In the genomic region with DNA sequence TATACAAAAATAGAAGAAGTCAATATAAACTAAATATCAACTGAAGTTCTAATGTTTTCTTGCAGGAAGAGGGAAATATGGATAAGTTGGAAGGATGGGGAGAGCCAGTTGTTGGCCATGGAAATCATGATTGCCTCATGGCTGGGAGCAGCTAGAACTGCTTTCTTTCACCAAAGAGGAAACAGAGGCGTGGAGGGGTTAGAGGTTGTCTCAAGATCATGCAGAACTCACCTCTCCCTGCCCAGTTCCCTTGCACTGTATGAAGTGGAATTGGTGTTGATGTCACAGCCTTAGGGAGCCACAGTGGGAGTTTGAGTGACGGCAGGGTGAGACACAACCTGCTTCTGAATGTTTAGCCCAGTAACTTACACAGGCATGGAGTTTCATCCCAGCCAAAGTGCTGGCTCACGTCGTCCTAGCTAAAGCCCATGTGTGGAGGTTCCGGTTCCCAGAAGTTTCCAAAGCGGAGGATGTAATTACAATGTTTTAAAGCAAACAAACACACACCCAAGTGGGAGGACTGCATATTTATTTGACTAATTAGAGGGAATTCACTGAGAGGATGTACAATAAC, we compare ENCODE assay signal across 15 cellular contexts.
A peak's percentile ranks its signal among the peaks of the same experiment; 100 is the strongest.
DNase-seq lines count a peak whose midpoint lies in the region; FAIRE-seq and TF ChIP-seq lines count a peak whose summit lies in the region.
"Had no signal": no experiment of that assay in that cellular context is flagged by ENCODE, and none has a peak within 500 bp of the region (broad histone marks: within the 10 kb centered on the region; RNA-seq: fewer than 3 reads in every experiment).

No MANE protein-coding gene starts in this region.

- H3K14ac ChIP-seq in H1 (ENCODE audit: insufficient read length) = no peak overlapping the region

- H3K27ac ChIP-seq in H1 (ENCODE audit: low read depth, low read length) = no peak overlapping the region
- H3K27ac ChIP-seq in suprapubic skin = peak overlapping the region; percentile 76
- H3K27ac ChIP-seq: foreskin keratinocyte, neutrophil had no signal

- H2AK5ac ChIP-seq in H1 (ENCODE audit: low read depth, low read length) = no peak overlapping the region

- H3K36me3 ChIP-seq in H1 (ENCODE audit: control insufficient read depth in 2 of 4, insufficient read depth in 4 of 4, low read length in 3 of 4) = no peaks in the 10 kb centered on the region
- H3K36me3 ChIP-seq in suprapubic skin = no peaks in the 10 kb centered on the region
- H3K36me3 ChIP-seq: neutrophil had no signal

- no peak overlapping the region for H3K56ac ChIP-seq in H1 (replicated peaks; ENCODE audit: insufficient read length, low read depth, low read length)

- no peak for TF ChIP-seq POLR2A in H1 (IDR thresholded peaks at IDR 0.05; ENCODE audit: control extremely low read depth in 1 of 2, low read depth in 2 of 2, low read length in 2 of 2)
- no peak for TF ChIP-seq POLR2A in lower leg skin (IDR thresholded peaks at IDR 0.05)
- TF ChIP-seq POLR2A in suprapubic skin (IDR thresholded peaks at IDR 0.05) = no peak

- no peak for TF ChIP-seq EP300 in H1 (IDR thresholded peaks at IDR 0.05; ENCODE audit: borderline replicate concordance in 1 of 2, low read depth in 2 of 2, low read length in 2 of 2)
- no peak for TF ChIP-seq EP300 in suprapubic skin (IDR thresholded peaks at IDR 0.05)

- H4K91ac ChIP-seq in H1 (replicated peaks; ENCODE audit: insufficient read length, low read length) = no peak overlapping the region

- DNase-seq in M059J (ENCODE audit: low read depth) (peak; percentile 23), H1 (ENCODE audit: low read depth in 1 of 2, low spot score in 2 of 2) (no peak), lower leg skin (ENCODE audit: low spot score in 2 of 2) (peak; percentile 59 to 91), suprapubic skin (ENCODE audit: low spot score in 2 of 2) (peak in 1 of 2 donors; percentile 78), NCI-H1092 treated with DMSO at 0.1 percent for 48 hours (lab: John Stamatoyannopoulos, UW) (no peak), SK-N-DZ (ENCODE audit: low spot score) (no peak), OCI-M2 (lab: John Stamatoyannopoulos, UW; ENCODE audit: unreplicated experiment) (no peak), mesenteric fat pad (ENCODE audit: low spot score) (no peak)
- DNase-seq: CD4-positive, alpha-beta memory T cell; foreskin keratinocyte; NCI-H1417 treated with DMSO at 0.1 percent for 48 hours; stimulated activated CD4-positive, alpha-beta T cell treated with anti-CD3 and anti-CD28 coated beads, Interleukin-2, amount 100 ng/mL, for 24 hours; stimulated activated naive CD4-positive, alpha-beta T cell treated with Interleukin-2 at 50 U/mL for 16 hours; SW 1271 had no signal

- H2AFZ ChIP-seq in H1 (ENCODE audit: low read length) = peak overlapping the region; percentile 79; the same call in 1 of the 2 replicates

- H3K18ac ChIP-seq in H1 (ENCODE audit: extremely low read depth, low read length) = no peak overlapping the region

- TF ChIP-seq CTCF in H1 (IDR thresholded peaks at IDR 0.05; ENCODE audit: control extremely low read depth in 1 of 3, insufficient read depth in 1 of 3, low read depth in 1 of 3, low read length in 3 of 3) (no peak), lower leg skin (IDR thresholded peaks at IDR 0.05) (no peak), suprapubic skin (IDR thresholded peaks at IDR 0.05) (no peak)

- H2BK12ac ChIP-seq in H1 (ENCODE audit: low read depth, low read length) = no peak overlapping the region

- H3K9ac ChIP-seq in H1 (replicated peaks in 1 of 4; ENCODE audit: extremely low read depth in 1 of 4, low read depth in 3 of 4, low read length in 3 of 4) = no peak overlapping the region

- H3K4me1 ChIP-seq in H1 (replicated peaks in 1 of 4; ENCODE audit: control insufficient read depth in 3 of 4, insufficient read depth in 4 of 4, low read length in 3 of 4) = no peaks in the 10 kb centered on the region; a peak in 2 of 7 replicates
- peaks cover 30% of the 10 kb centered on the region for H3K4me1 ChIP-seq in suprapubic skin
- H3K4me1 ChIP-seq: foreskin keratinocyte had no signal

- H3K4me3 ChIP-seq in H1 (ENCODE audit: extremely low read depth in 1 of 4, insufficient read depth in 2 of 4, low read depth in 3 of 4, low read length in 4 of 4) (no peak overlapping the region), lower leg skin (ENCODE audit: low read depth, poor library complexity, severe bottlenecking) (no peak overlapping the region), suprapubic skin (no peak overlapping the region)

- H3K27me3 ChIP-seq in H1 (replicated peaks in 1 of 4; ENCODE audit: control insufficient read depth in 3 of 4, extremely low read depth in 1 of 4, insufficient read depth in 3 of 4, low read length in 3 of 4) (no peaks in the 10 kb centered on the region), suprapubic skin (no peaks in the 10 kb centered on the region)
- H3K27me3 ChIP-seq: foreskin keratinocyte, neutrophil had no signal

- no peak overlapping the region for H4K5ac ChIP-seq in H1 (ENCODE audit: insufficient read length, low read depth, low read length)

- 81% methylated on average over 6 of the region's 6 CpGs; no CpG with 5 or more reads in 1 of the 2 experiments for WGBS in H1 (ENCODE audit: extremely low coverage in 1 of 2, insufficient coverage in 1 of 2, insufficient read length in 1 of 2, insufficient replicate concordance in 2 of 2, low coverage in 1 of 2, low lambda C conversion rate in 2 of 2, missing lambda C conversion rate in 1 of 2), 2 experiments
- 29 to 37% methylated on average over 6 of the region's 6 CpGs for WGBS in lower leg skin, 2 donors
- 34% methylated on average over 6 of the region's 6 CpGs for WGBS in suprapubic skin

- H2BK15ac ChIP-seq in H1 (ENCODE audit: low read length) = no peak overlapping the region

- H3K4ac ChIP-seq in H1 (replicated peaks; ENCODE audit: insufficient read length, low read depth, low read length) = no peak overlapping the region

- no peak overlapping the region for H4K8ac ChIP-seq in H1 (ENCODE audit: extremely low read depth, insufficient read depth, low read length)

- no peak overlapping the region for H2BK120ac ChIP-seq in H1 (replicated peaks; ENCODE audit: low read depth, low read length)

- no peak overlapping the region for H2BK5ac ChIP-seq in H1 (ENCODE audit: low read depth, low read length)

- no peak for FAIRE-seq in H1 (lab: Jason Lieb, UNC)

- H2BK20ac ChIP-seq in H1 (ENCODE audit: low read length) = no peak overlapping the region

- no peaks in the 10 kb centered on the region for H3K79me1 ChIP-seq in H1 (ENCODE audit: low read depth, low read length)

- no peaks in the 10 kb centered on the region for H4K20me1 ChIP-seq in H1 (replicated peaks in 1 of 2; ENCODE audit: control insufficient read depth in 1 of 2, insufficient read depth in 2 of 2, low read length in 2 of 2)

- H3K79me2 ChIP-seq in H1 (ENCODE audit: control insufficient read depth in 1 of 2, insufficient read depth in 2 of 2, low read length in 2 of 2) = no peaks in the 10 kb centered on the region

- no peak overlapping the region for H3K23ac ChIP-seq in H1 (ENCODE audit: insufficient read length)

- TF ChIP-seq RAD21 in H1 (IDR thresholded peaks at IDR 0.05 in 1 of 2, conservative IDR thresholded peaks at IDR 0.05 in 1 of 2; ENCODE audit: low read depth in 2 of 2, low read length in 2 of 2) = no peak

- POLR2A ChIA-PET in H1 (lab: Charles Lee; ENCODE audit: partially characterized antibody) = no interaction called here

- intact Hi-C loops in lower leg skin (cut with DNase I; ENCODE audit: low total_unique reads) = no loop called here

- no peaks in the 10 kb centered on the region for H3K9me3 ChIP-seq in H1 (ENCODE audit: insufficient read depth in 2 of 2, low read depth in 1 of 2, low read length in 1 of 2)
- H3K9me3 ChIP-seq in suprapubic skin = no peaks in the 10 kb centered on the region
- H3K9me3 ChIP-seq: neutrophil had no signal

- CTCF ChIA-PET in H1 (lab: Charles Lee; ENCODE audit: partially characterized antibody) = no interaction called here

- no peaks in the 10 kb centered on the region for H3K23me2 ChIP-seq in H1 (ENCODE audit: low read depth, low read length)

- no peak overlapping the region for H3K4me2 ChIP-seq in H1 (ENCODE audit: insufficient read depth in 1 of 2, low read depth in 2 of 2, low read length in 2 of 2)

TF ChIP-seq in H1, 55 proteins besides CTCF, POLR2A, EP300 and RAD21 (continues in another document):
- no peak for TF ChIP-seq RNF2 (IDR thresholded peaks at IDR 0.05; ENCODE audit: borderline replicate concordance, low read depth, low read length, missing control alignments, poor library complexity, severe bottlenecking)
- TF ChIP-seq CHD1 (IDR thresholded peaks at IDR 0.05; ENCODE audit: low read depth, low read length) = no peak
- TF ChIP-seq RBBP5 (IDR thresholded peaks at IDR 0.05; ENCODE audit: borderline replicate concordance, low read depth, low read length) = no peak
- TF ChIP-seq, protein P1, sequence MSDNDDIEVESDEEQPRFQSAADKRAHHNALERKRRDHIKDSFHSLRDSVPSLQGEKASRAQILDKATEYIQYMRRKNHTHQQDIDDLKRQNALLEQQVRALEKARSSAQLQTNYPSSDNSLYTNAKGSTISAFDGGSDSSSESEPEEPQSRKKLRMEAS (IDR thresholded peaks at IDR 0.05) = no peak
- TF ChIP-seq, protein P2, sequence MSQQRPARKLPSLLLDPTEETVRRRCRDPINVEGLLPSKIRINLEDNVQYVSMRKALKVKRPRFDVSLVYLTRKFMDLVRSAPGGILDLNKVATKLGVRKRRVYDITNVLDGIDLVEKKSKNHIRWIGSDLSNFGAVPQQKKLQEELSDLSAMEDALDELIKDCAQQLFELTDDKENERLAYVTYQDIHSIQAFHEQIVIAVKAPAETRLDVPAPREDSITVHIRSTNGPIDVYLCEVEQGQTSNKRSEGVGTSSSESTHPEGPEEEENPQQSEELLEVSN (IDR thresholded peaks at IDR 0.05) = no peak
- TF ChIP-seq KDM5A (IDR thresholded peaks at IDR 0.05; ENCODE audit: low read length) = no peak
- no peak for TF ChIP-seq SIRT6 (IDR thresholded peaks at IDR 0.05; ENCODE audit: low read length)
- TF ChIP-seq SP1 (IDR thresholded peaks at IDR 0.05; ENCODE audit: low read depth, low read length) = no peak
- TF ChIP-seq MAFK (IDR thresholded peaks at IDR 0.05; ENCODE audit: low read depth, low read length) = no peak
- no peak for TF ChIP-seq EGR1 (IDR thresholded peaks at IDR 0.05; ENCODE audit: borderline replicate concordance, low read depth, low read length)
- no peak for TF ChIP-seq TBP (IDR thresholded peaks at IDR 0.05; ENCODE audit: low read depth, low read length)

Comparison
In these comparisons a context has a peak if more than half of its experiments do, and no peak if none do; other contexts are left out.
1. DNase-seq: peak in M059J (single experiment) and lower leg skin (2 of 2); none in H1 (0 of 2), NCI-H1092 treated with DMSO at 0.1 percent for 48 hours (single experiment), SK-N-DZ (single experiment), OCI-M2 (single experiment) and mesenteric fat pad (single experiment).